Comparison of ENCODE assay signal across 27 cellular contexts in genomic region chr13:75855847-75856246, GRCh38.
"Had no signal": no experiment of that assay in that cellular context is flagged by ENCODE, and none has a peak within 500 bp of the region (broad histone marks: within the 10 kb centered on the region; RNA-seq: fewer than 3 reads in every experiment).

No MANE protein-coding gene starts in this region.

- H3K9me3 ChIP-seq: colonic mucosa, esophagus muscularis mucosa, gastroesophageal sphincter, heart left ventricle, mucosa of descending colon, neutrophil, right atrium auricular region, spleen, thoracic aorta, tibial nerve, upper lobe of left lung had no signal

- DNase-seq: colonic mucosa; effector memory CD4-positive, alpha-beta T cell; heart left ventricle; kidney; mesenchymal stem cell; mucosa of descending colon; naive B cell; spleen; stimulated activated CD4-positive, alpha-beta T cell treated with anti-CD3 and anti-CD28 coated beads, Interleukin-4, amount 100 ng/mL, for 4 hours; stimulated activated naive CD8-positive, alpha-beta T cell treated with anti-CD3 and anti-CD28 coated beads, Interleukin-15, Interleukin-2, amounts not matched to agents 100 U/mL and 50 U/mL, for 24 hours; upper lobe of left lung had no signal

- H3K27me3 ChIP-seq: colonic mucosa, esophagus muscularis mucosa, foreskin keratinocyte, gastroesophageal sphincter, heart left ventricle, hepatocyte, neutrophil, right atrium auricular region, spleen, tibial nerve, upper lobe of left lung had no signal

- H3K79me2 ChIP-seq: hepatocyte, parathyroid adenoma had no signal

- FAIRE-seq: endometrium, kidney, urothelium cell line had no signal

- H3K27ac ChIP-seq: colonic mucosa, epithelial cell of prostate, esophagus muscularis mucosa, foreskin keratinocyte, gastroesophageal sphincter, heart left ventricle, hepatocyte, neutrophil, parathyroid adenoma, right atrium auricular region, skin epidermis, spleen, thoracic aorta, tibial nerve, upper lobe of left lung had no signal

- ATAC-seq: foreskin keratinocyte; gastroesophageal sphincter; left lobe of liver; mucosa of descending colon; natural killer cell treated with Interleukin-12 subunit alpha and Interleukin-12 subunit beta and Interleukin-15 and Interleukin-18, amount 100 ng/mL, for 72 hours; stimulated activated memory B cell treated with anti-CD40 and anti-IgM and Interleukin-4, amounts not matched to agents 10 μg/mL and 1 μg/mL and 100 μg/mL, for 72 hours; stimulated activated naive CD8-positive, alpha-beta T cell treated with anti-CD3 and anti-CD28 coated beads, Interleukin-15, Interleukin-2, amounts not matched to agents 100 U/mL and 50 U/mL, for 24 hours had no signal

- H2AFZ ChIP-seq: hepatocyte, parathyroid adenoma had no signal

- H3K4me2 ChIP-seq: hepatocyte had no signal

- H3K4me3 ChIP-seq: colonic mucosa, esophagus muscularis mucosa, gastroesophageal sphincter, heart left ventricle, hepatocyte, mucosa of descending colon, right atrium auricular region, skin epidermis, spleen, thoracic aorta, tibial nerve, upper lobe of left lung had no signal

- H3K9ac ChIP-seq: parathyroid adenoma had no signal

- H3K4me1 ChIP-seq: colonic mucosa, foreskin keratinocyte, gastroesophageal sphincter, parathyroid adenoma, right atrium auricular region, spleen, tibial nerve, upper lobe of left lung had no signal

- H3K36me3 ChIP-seq: neutrophil had no signal
